ENCODE assay signal across 18 cellular contexts in genomic region chr4:109319684-109320083, GRCh38.
"Had no signal": no experiment of that assay in that cellular context is flagged by ENCODE, and none has a peak within 500 bp of the region (broad histone marks: within the 10 kb centered on the region; RNA-seq: fewer than 3 reads in every experiment).

No MANE protein-coding gene starts in this region.

- ATAC-seq: activated CD8-positive, alpha-beta T cell treated with anti-CD3 and anti-CD28 coated beads, Interleukin-2, amount 10 ng/mL, durations not matched to agents 7 days and 5 days; mucosa of descending colon; stimulated activated naive CD8-positive, alpha-beta T cell treated with anti-CD3 and anti-CD28 coated beads, Interleukin-15, Interleukin-2, amounts not matched to agents 100 U/mL and 50 U/mL, for 24 hours had no signal

- H3K36me3 Mint-ChIP-seq: neural progenitor cell had no signal

- H3K27ac Mint-ChIP-seq: activated CD4-positive, alpha-beta T cell treated with anti-CD3 and anti-CD28 coated beads, Interleukin-2, amount 10 ng/mL, durations not matched to agents 7 days and 5 days; activated CD8-positive, alpha-beta T cell treated with anti-CD3 and anti-CD28 coated beads, Interleukin-2, amount 10 ng/mL, durations not matched to agents 7 days and 5 days; naive B cell; neural progenitor cell had no signal

- DNase-seq: activated CD4-positive, alpha-beta T cell treated with anti-CD3 and anti-CD28 coated beads, Interleukin-2, amount 10 ng/mL, durations not matched to agents 7 days and 5 days; activated CD8-positive, alpha-beta memory T cell treated with anti-CD3 and anti-CD28 coated beads, Interleukin-2, amount 50 U/mL, for 4 hours; activated CD8-positive, alpha-beta T cell treated with anti-CD3 and anti-CD28 coated beads, Interleukin-2, amount 10 ng/mL, durations not matched to agents 7 days and 5 days; activated effector memory CD4-positive, alpha-beta T cell treated with anti-CD3 and anti-CD28 coated beads, Interleukin-2, amount 50 U/mL, for 16 hours; activated naive CD4-positive, alpha-beta T cell treated with anti-CD3 and anti-CD28 coated beads, Interleukin-2, amount 50 U/mL, for 16 hours; activated T-cell treated with anti-CD3 and anti-CD28 coated beads, Interleukin-2, amount 50 U/mL, for 48 hours; aorta; brain microvascular endothelial cell; central memory CD4-positive, alpha-beta T cell; dorsolateral prefrontal cortex; mesenchymal stem cell; mucosa of descending colon; naive B cell; stimulated activated CD4-positive, alpha-beta T cell treated with anti-CD3 and anti-CD28 coated beads, Interleukin-2, amount 100 ng/mL, for 24 hours; stimulated activated naive CD8-positive, alpha-beta T cell treated with anti-CD3 and anti-CD28 coated beads, Interleukin-15, Interleukin-2, amounts not matched to agents 100 U/mL and 50 U/mL, for 24 hours had no signal

- H3K4me1 Mint-ChIP-seq: activated CD4-positive, alpha-beta T cell treated with anti-CD3 and anti-CD28 coated beads, Interleukin-2, amount 10 ng/mL, durations not matched to agents 7 days and 5 days; naive B cell; neural progenitor cell had no signal

- H3K4me3 Mint-ChIP-seq: activated CD4-positive, alpha-beta T cell treated with anti-CD3 and anti-CD28 coated beads, Interleukin-2, amount 10 ng/mL, durations not matched to agents 7 days and 5 days; activated CD8-positive, alpha-beta T cell treated with anti-CD3 and anti-CD28 coated beads, Interleukin-2, amount 10 ng/mL, durations not matched to agents 7 days and 5 days; naive B cell; neural progenitor cell had no signal

- FAIRE-seq: colon, urothelium cell line had no signal
